ENCODE assay signal across 1 cellular context in genomic region chr17:75131278-75132017, GRCh38.
TF ChIP-seq lines count a peak whose summit lies in the region.

Gene NT5C (minus strand): TSS chr17:75131742. CDS start chr17:75131707, 35 bp downstream.

TF ChIP-seq in K562, 482 proteins besides CTCF, POLR2A, EP300 and RAD21 (continued from another document and continues in another):
- TF ChIP-seq REST (CRISPR knock-in tag; IDR thresholded peaks at IDR 0.05; ENCODE audit: low read depth) = peak; percentile 59; the same call in 1 of the 2 replicates
- no peak for TF ChIP-seq ZNF512 (tag; IDR thresholded peaks at IDR 0.05)
- peak; percentile 94; the same call in 1 of the 2 replicates for TF ChIP-seq ETS1 (conservative IDR thresholded peaks at IDR 0.05; ENCODE audit: control insufficient read depth, low read depth, low read length)
- peak; percentile 30; the same call in 1 of the 2 replicates for TF ChIP-seq JUN (IDR thresholded peaks at IDR 0.05; ENCODE audit: borderline replicate concordance, low read depth, low read length)
- no peak for TF ChIP-seq JUN (CRISPR knock-in tag; IDR thresholded peaks at IDR 0.05; ENCODE audit: borderline replicate concordance)
- TF ChIP-seq ZNF282 (CRISPR knock-in tag; IDR thresholded peaks at IDR 0.05) = 0 out of 2 replicates have a peak, but pooled peaks have one; percentile 71
- TF ChIP-seq MXI1 (IDR thresholded peaks at IDR 0.05; ENCODE audit: low read depth, low read length) = peak; percentile 11; the same call in 1 of the 2 replicates
- peak; percentile 69 to 84 for TF ChIP-seq NONO (IDR thresholded peaks at IDR 0.05; ENCODE audit: low read depth in 2 of 2, low read length in 1 of 2)
- TF ChIP-seq ELF1 (tag; IDR thresholded peaks at IDR 0.05) = peak; percentile 96
- TF ChIP-seq ZFX (CRISPR knock-in tag; IDR thresholded peaks at IDR 0.05) = peak; percentile 88
- peak; percentile 84 for TF ChIP-seq ATF7 (IDR thresholded peaks at IDR 0.05)
- TF ChIP-seq SAFB2 (IDR thresholded peaks at IDR 0.05; ENCODE audit: borderline replicate concordance, low read depth, low read length, severe bottlenecking) = no peak
- TF ChIP-seq NRF1 (conservative IDR thresholded peaks at IDR 0.05 in 1 of 2, IDR thresholded peaks at IDR 0.05 in 1 of 2) = peak; percentile 92 to 94
- peak; percentile 60 for TF ChIP-seq SMAD4 (CRISPR knock-in tag; conservative IDR thresholded peaks at IDR 0.05)
- TF ChIP-seq CBX5 (IDR thresholded peaks at IDR 0.05; ENCODE audit: borderline replicate concordance, low read depth) = no peak
- TF ChIP-seq, protein P1, sequence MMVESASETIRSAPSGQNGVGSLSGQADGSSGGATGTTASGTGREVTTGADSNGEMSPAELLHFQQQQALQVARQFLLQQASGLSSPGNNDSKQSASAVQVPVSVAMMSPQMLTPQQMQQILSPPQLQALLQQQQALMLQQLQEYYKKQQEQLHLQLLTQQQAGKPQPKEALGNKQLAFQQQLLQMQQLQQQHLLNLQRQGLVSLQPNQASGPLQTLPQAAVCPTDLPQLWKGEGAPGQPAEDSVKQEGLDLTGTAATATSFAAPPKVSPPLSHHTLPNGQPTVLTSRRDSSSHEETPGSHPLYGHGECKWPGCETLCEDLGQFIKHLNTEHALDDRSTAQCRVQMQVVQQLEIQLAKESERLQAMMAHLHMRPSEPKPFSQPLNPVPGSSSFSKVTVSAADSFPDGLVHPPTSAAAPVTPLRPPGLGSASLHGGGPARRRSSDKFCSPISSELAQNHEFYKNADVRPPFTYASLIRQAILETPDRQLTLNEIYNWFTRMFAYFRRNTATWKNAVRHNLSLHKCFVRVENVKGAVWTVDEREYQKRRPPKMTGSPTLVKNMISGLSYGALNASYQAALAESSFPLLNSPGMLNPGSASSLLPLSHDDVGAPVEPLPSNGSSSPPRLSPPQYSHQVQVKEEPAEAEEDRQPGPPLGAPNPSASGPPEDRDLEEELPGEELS (CRISPR knock-in tag; IDR thresholded peaks at IDR 0.05; ENCODE audit: borderline replicate concordance) = no peak
- TF ChIP-seq GTF2F1 (IDR thresholded peaks at IDR 0.05; ENCODE audit: low read depth, low read length) = peak; percentile 60; the same call in 1 of the 2 replicates
- no peak for TF ChIP-seq ATF1 (CRISPR knock-in tag; IDR thresholded peaks at IDR 0.05)
- peak; percentile 68 for TF ChIP-seq ATF1 (tag; IDR thresholded peaks at IDR 0.05)
- TF ChIP-seq NCOA4 (IDR thresholded peaks at IDR 0.05; ENCODE audit: partially characterized antibody) = no peak
- peak; percentile 63; the same call in 1 of the 2 replicates for TF ChIP-seq ZNF740 (CRISPR knock-in tag; IDR thresholded peaks at IDR 0.05)
- no peak for TF ChIP-seq ZNF740 (tag; IDR thresholded peaks at IDR 0.05)
- TF ChIP-seq ZNF764 (CRISPR knock-in tag; IDR thresholded peaks at IDR 0.05; ENCODE audit: low read depth) = 0 out of 2 replicates have a peak, but pooled peaks have one; percentile 31
- TF ChIP-seq, protein P2, sequence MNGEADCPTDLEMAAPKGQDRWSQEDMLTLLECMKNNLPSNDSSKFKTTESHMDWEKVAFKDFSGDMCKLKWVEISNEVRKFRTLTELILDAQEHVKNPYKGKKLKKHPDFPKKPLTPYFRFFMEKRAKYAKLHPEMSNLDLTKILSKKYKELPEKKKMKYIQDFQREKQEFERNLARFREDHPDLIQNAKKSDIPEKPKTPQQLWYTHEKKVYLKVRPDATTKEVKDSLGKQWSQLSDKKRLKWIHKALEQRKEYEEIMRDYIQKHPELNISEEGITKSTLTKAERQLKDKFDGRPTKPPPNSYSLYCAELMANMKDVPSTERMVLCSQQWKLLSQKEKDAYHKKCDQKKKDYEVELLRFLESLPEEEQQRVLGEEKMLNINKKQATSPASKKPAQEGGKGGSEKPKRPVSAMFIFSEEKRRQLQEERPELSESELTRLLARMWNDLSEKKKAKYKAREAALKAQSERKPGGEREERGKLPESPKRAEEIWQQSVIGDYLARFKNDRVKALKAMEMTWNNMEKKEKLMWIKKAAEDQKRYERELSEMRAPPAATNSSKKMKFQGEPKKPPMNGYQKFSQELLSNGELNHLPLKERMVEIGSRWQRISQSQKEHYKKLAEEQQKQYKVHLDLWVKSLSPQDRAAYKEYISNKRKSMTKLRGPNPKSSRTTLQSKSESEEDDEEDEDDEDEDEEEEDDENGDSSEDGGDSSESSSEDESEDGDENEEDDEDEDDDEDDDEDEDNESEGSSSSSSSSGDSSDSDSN (IDR thresholded peaks at IDR 0.05; ENCODE audit: borderline replicate concordance in 1 of 2, low read depth in 2 of 2, low read length in 2 of 2) = 0 out of 4 replicates have a peak, but pooled peaks of 1 of the 2 experiments have one; percentile 52
- TF ChIP-seq FOXA3 (CRISPR knock-in tag; conservative IDR thresholded peaks at IDR 0.05 in 1 of 2, IDR thresholded peaks at IDR 0.05 in 1 of 2) = 0 out of 4 replicates have a peak, but pooled peaks of 1 of the 2 experiments have one; percentile 47
- 0 out of 2 replicates have a peak, but pooled peaks have one; percentile 57 for TF ChIP-seq ZNF77 (CRISPR knock-in tag; IDR thresholded peaks at IDR 0.05)
- 0 out of 2 replicates have a peak, but pooled peaks have one; percentile 23 for TF ChIP-seq ELF4 (CRISPR knock-in tag; IDR thresholded peaks at IDR 0.05)
- TF ChIP-seq NFE2L1 (tag; IDR thresholded peaks at IDR 0.05; ENCODE audit: borderline replicate concordance, low read depth) = no peak
- TF ChIP-seq MXD1 (CRISPR knock-in tag; IDR thresholded peaks at IDR 0.05; ENCODE audit: borderline replicate concordance, poor library complexity, severe bottlenecking) = peak; percentile 78
- peak; percentile 27 for TF ChIP-seq SMC3 (conservative IDR thresholded peaks at IDR 0.05; ENCODE audit: insufficient read depth, low read depth, low read length)
- peak; percentile 34; the same call in 1 of the 2 replicates for TF ChIP-seq RNF2 (IDR thresholded peaks at IDR 0.05)
- TF ChIP-seq ELF2 (CRISPR knock-in tag; IDR thresholded peaks at IDR 0.05) = peak; percentile 80
- no peak for TF ChIP-seq STAG1 (CRISPR knock-in tag; IDR thresholded peaks at IDR 0.05; ENCODE audit: borderline replicate concordance)
- 0 out of 2 replicates have a peak, but pooled peaks have one; percentile 33 for TF ChIP-seq LCOR (CRISPR knock-in tag; IDR thresholded peaks at IDR 0.05)
- TF ChIP-seq CAMTA2 (CRISPR knock-in tag; conservative IDR thresholded peaks at IDR 0.05) = 0 out of 2 replicates have a peak, but pooled peaks have one; percentile 13
- TF ChIP-seq TEAD4 (IDR thresholded peaks at IDR 0.05; ENCODE audit: low read length) = no peak
- TF ChIP-seq TEAD4 (CRISPR knock-in tag; IDR thresholded peaks at IDR 0.05; ENCODE audit: borderline replicate concordance) = 0 out of 2 replicates have a peak, but pooled peaks have one; percentile 49
- TF ChIP-seq ZNF311 (CRISPR knock-in tag; IDR thresholded peaks at IDR 0.05) = no peak
- 0 out of 2 replicates have a peak, but pooled peaks have one; percentile 47 for TF ChIP-seq ZNF431 (CRISPR knock-in tag; IDR thresholded peaks at IDR 0.05)
- TF ChIP-seq, protein P3, sequence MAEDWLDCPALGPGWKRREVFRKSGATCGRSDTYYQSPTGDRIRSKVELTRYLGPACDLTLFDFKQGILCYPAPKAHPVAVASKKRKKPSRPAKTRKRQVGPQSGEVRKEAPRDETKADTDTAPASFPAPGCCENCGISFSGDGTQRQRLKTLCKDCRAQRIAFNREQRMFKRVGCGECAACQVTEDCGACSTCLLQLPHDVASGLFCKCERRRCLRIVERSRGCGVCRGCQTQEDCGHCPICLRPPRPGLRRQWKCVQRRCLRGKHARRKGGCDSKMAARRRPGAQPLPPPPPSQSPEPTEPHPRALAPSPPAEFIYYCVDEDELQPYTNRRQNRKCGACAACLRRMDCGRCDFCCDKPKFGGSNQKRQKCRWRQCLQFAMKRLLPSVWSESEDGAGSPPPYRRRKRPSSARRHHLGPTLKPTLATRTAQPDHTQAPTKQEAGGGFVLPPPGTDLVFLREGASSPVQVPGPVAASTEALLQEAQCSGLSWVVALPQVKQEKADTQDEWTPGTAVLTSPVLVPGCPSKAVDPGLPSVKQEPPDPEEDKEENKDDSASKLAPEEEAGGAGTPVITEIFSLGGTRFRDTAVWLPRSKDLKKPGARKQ (CRISPR knock-in tag; IDR thresholded peaks at IDR 0.05) = no peak
- no peak for TF ChIP-seq RFX1 (IDR thresholded peaks at IDR 0.05)
- peak; percentile 74 for TF ChIP-seq ZBTB1 (CRISPR knock-in tag; IDR thresholded peaks at IDR 0.05; ENCODE audit: borderline replicate concordance, low read depth)
- peak; percentile 47 for TF ChIP-seq FUS (optimal IDR thresholded peaks at IDR 0.05; ENCODE audit: low read depth, low read length)
- TF ChIP-seq ZNF232 (CRISPR knock-in tag; IDR thresholded peaks at IDR 0.05) = no peak
- no peak for TF ChIP-seq CHD4 (IDR thresholded peaks at IDR 0.05; ENCODE audit: insufficient read depth, insufficient replicate concordance, low read depth, low read length, poor library complexity, severe bottlenecking)
- TF ChIP-seq ZNF57 (CRISPR knock-in tag; IDR thresholded peaks at IDR 0.05) = no peak
